Comparison of ENCODE assay signal across 13 cellular contexts in genomic region chr4:144123982-144124635, GRCh38. TPM values are rescaled to one million over a fixed set of nuclear protein-coding genes. Genes with fewer than 3 reads are reported as not detected.
"Had no signal": no experiment of that assay in that cellular context is flagged by ENCODE, and none has a peak within 500 bp of the region (broad histone marks: within the 10 kb centered on the region; RNA-seq: fewer than 3 reads in every experiment).

No MANE protein-coding gene starts in this region.

RNA-seq across cellular contexts. Expression of gene GYPA, which starts 16.4 kb away (rescaled TPM):
- total RNA-seq: dermis microvascular lymphatic vessel endothelial cell; endothelial cell of umbilical vein; esophagus muscularis mucosa; foreskin keratinocyte; glomerular endothelial cell; left ventricle myocardium superior; mammary epithelial cell; mesothelial cell of epicardium; naive thymus-derived CD8-positive, alpha-beta T cell; pancreas; right cardiac atrium; subcutaneous adipose tissue; T-helper 2 cell treated with Interferon-gamma antibody and Interleukin-4, amounts not matched to agents 100 ng/mL and 5 ng/mL, for 36 hours had no signal
